In the genomic region with DNA sequence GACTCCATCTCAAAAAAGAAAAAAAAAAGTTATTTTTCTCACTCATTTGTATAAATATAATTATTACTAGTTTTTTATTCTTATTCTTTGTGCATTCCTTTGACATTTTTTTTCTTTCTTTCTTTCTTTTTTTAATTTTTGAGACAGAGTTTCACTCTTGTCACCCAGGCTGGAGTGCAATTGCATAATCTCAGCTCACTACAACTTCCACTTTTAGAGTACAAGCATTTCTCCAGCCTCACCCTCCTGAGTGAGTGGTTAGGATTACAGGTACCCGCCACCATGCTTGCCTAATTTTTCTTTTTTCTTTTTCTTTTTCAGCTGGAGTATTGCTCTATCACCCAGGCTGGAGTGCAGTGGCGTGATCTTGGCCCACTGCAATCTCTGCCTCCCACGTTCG, we compare ENCODE assay signal across 19 cellular contexts.
DNase-seq lines count a peak whose midpoint lies in the region; TF ChIP-seq lines count a peak whose summit lies in the region.
"Had no signal": no experiment of that assay in that cellular context is flagged by ENCODE, and none has a peak within 500 bp of the region (broad histone marks: within the 10 kb centered on the region; RNA-seq: fewer than 3 reads in every experiment).

No MANE protein-coding gene starts in this region.

- no peaks in the 10 kb centered on the region for H3K36me3 Mint-ChIP-seq in nephron progenitor cell (ENCODE audit: low read depth)

- H3K4me3 ChIP-seq in HL-60 (replicated peaks; ENCODE audit: insufficient read depth, low read length) (no peak overlapping the region), NB4 (ENCODE audit: low read depth, low read length) (no peak overlapping the region)
- H3K4me3 ChIP-seq: MG63 had no signal

- no peak overlapping the region for H3K4me3 Mint-ChIP-seq in nephron progenitor cell
- H3K4me3 Mint-ChIP-seq: H9; T-helper 2 cell treated with Interferon-gamma antibody and Interleukin-4, amounts not matched to agents 5 μg/mL and 100 μg/mL, for 36 hours had no signal

- CTCF ChIA-PET in HEK293T (lab: Yijun Ruan, JAX) = interaction anchor here (0.6 kb wide), 1 partner anchor 327 kb away, joined by 3 read pairs; no protein-coding TSS in a partner anchor

- POLR2A ChIA-PET in HEK293T (lab: Yijun Ruan, JAX) = no interaction called here

- peaks cover 12% of the 10 kb centered on the region for H3K9me3 Mint-ChIP-seq in nephron progenitor cell
- H3K9me3 Mint-ChIP-seq: T-helper 2 cell treated with Interferon-gamma antibody and Interleukin-4, amounts not matched to agents 5 μg/mL and 100 μg/mL, for 36 hours had no signal

- TF ChIP-seq POLR2A in NB4 (IDR thresholded peaks at IDR 0.05; ENCODE audit: extremely low read depth, insufficient read length) = no peak

- DNase-seq in HL-60 (ENCODE audit: low read depth in 1 of 2, low spot score in 1 of 2) (peak; percentile 70 to 85), NB4 (ENCODE audit: low read depth) (peak; percentile 77), SKM-1 (lab: John Stamatoyannopoulos, UW; ENCODE audit: unreplicated experiment) (peak; percentile 59), nephron progenitor cell (no peak), HEK293T (ENCODE audit: extremely low spot score) (no peak), NCI-H187 (lab: John Stamatoyannopoulos, UW) (no peak), SHP77 (lab: John Stamatoyannopoulos, UW) (no peak)
- no peak for DNase-seq in activated CD8-positive, alpha-beta memory T cell treated with anti-CD3 and anti-CD28 coated beads for 24 hours
- DNase-seq: C1 segment of cervical spinal cord, DMS 273 treated with DMSO at 0.1 percent for 48 hours, DND-41, H9, Karpas-422, MG63, NCI-H1694 treated with DMSO at 0.1 percent for 48 hours, NCI-H226, NCI-H524 treated with DMSO at 0.1 percent for 48 hours, PC-3 had no signal

- H3K27me3 ChIP-seq in HL-60 (ENCODE audit: insufficient read depth, poor library complexity, severe bottlenecking) = no peaks in the 10 kb centered on the region
- H3K27me3 ChIP-seq: MG63 had no signal

- H3K4me1 Mint-ChIP-seq in nephron progenitor cell = peaks cover 9% of the 10 kb centered on the region
- H3K4me1 Mint-ChIP-seq: H9 had no signal

- peak overlapping the region; percentile 45 for H3K27ac Mint-ChIP-seq in nephron progenitor cell
- H3K27ac Mint-ChIP-seq: H9; T-helper 2 cell treated with Interferon-gamma antibody and Interleukin-4, amounts not matched to agents 5 μg/mL and 100 μg/mL, for 36 hours had no signal

- no peak overlapping the region for H3K27ac ChIP-seq in HL-60 (replicated peaks)

- TF ChIP-seq CTCF in HL-60 (IDR thresholded peaks at IDR 0.05; ENCODE audit: insufficient read depth, low read length) = no peak
- TF ChIP-seq CTCF in NB4 (IDR thresholded peaks at IDR 0.05; ENCODE audit: low read depth, low read length) = no peak
- no peak for TF ChIP-seq CTCF in nephron progenitor cell (IDR thresholded peaks at IDR 0.05)

- peaks cover 17% of the 10 kb centered on the region for H3K27me3 Mint-ChIP-seq in nephron progenitor cell (ENCODE audit: low read depth, poor library complexity)

TF ChIP-seq in HEK293T, 16 proteins besides CTCF, POLR2A, EP300 and RAD21:
- TF ChIP-seq, protein P1, sequence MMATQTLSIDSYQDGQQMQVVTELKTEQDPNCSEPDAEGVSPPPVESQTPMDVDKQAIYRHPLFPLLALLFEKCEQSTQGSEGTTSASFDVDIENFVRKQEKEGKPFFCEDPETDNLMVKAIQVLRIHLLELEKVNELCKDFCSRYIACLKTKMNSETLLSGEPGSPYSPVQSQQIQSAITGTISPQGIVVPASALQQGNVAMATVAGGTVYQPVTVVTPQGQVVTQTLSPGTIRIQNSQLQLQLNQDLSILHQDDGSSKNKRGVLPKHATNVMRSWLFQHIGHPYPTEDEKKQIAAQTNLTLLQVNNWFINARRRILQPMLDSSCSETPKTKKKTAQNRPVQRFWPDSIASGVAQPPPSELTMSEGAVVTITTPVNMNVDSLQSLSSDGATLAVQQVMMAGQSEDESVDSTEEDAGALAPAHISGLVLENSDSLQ (IDR thresholded peaks at IDR 0.05) = no peak
- TF ChIP-seq BHLHE40 (IDR thresholded peaks at IDR 0.05; ENCODE audit: borderline replicate concordance) (no peak), CTBP1 (IDR thresholded peaks at IDR 0.05; ENCODE audit: borderline replicate concordance) (no peak), FOXM1 (IDR thresholded peaks at IDR 0.05; ENCODE audit: borderline replicate concordance) (no peak), NFRKB (IDR thresholded peaks at IDR 0.05) (no peak), TARDBP (IDR thresholded peaks at IDR 0.05) (no peak), ARNT (IDR thresholded peaks at IDR 0.05) (no peak), SP1 (IDR thresholded peaks at IDR 0.05) (no peak), LEF1 (IDR thresholded peaks at IDR 0.05; ENCODE audit: borderline replicate concordance) (no peak), FOXA1 (IDR thresholded peaks at IDR 0.05) (no peak), FOXK2 (IDR thresholded peaks at IDR 0.05) (no peak), HDGF (IDR thresholded peaks at IDR 0.05; ENCODE audit: borderline replicate concordance) (no peak), L3MBTL2 (conservative IDR thresholded peaks at IDR 0.05) (no peak), SUZ12 (IDR thresholded peaks at IDR 0.05) (no peak), ZNF384 (IDR thresholded peaks at IDR 0.05) (no peak), ELF4 (IDR thresholded peaks at IDR 0.05) (no peak)

Comparison
In these comparisons a context has a peak if more than half of its experiments do, and no peak if none do; other contexts are left out.
1. DNase-seq: peak in HL-60 (2 of 2), NB4 (single experiment) and SKM-1 (single experiment); none in nephron progenitor cell (single experiment), HEK293T (single experiment), NCI-H187 (0 of 2), activated CD8-positive, alpha-beta memory T cell treated with anti-CD3 and anti-CD28 coated beads for 24 hours (single experiment) and SHP77 (0 of 2).